Comparison of ENCODE assay signal across 17 cellular contexts in the genomic region with DNA sequence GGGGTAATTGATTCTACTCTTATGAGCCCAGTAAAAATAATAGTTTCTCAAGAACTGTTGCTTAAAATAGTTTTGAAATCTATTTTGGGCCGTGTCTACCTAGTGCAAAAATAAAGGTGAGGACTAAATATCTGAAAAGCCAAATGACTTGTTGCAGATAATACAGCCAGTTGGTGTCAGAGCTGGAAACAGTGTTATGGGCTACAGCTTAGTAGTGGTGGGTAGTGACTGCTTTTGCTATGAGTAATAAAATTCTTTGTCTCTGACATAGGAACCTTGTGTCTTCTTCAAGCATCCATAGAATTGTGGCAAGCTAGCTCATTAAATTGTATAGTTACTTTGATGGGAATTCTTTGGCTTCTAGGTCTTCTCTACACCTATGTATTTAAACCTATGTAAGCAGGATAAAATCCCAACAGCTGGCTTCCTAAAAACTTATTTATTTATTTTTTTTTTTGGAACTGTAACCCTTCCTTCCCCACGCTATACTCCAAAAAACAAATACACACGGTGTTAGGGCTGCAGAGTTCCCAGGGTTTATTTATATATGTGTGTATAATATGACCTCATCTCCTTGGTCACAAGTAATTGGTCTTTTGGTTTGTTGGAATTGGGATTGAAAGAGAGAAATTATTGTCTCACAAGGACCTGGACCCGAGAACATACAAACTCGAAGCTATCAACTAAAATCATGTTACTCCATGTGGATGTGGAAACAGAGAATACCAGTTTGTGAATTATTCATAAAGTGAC.
A peak's percentile ranks its signal among the peaks of the same experiment; 100 is the strongest.
DNase-seq lines count a peak whose midpoint lies in the region; FAIRE-seq and TF ChIP-seq lines count a peak whose summit lies in the region.
"Had no signal": no experiment of that assay in that cellular context is flagged by ENCODE, and none has a peak within 500 bp of the region (broad histone marks: within the 10 kb centered on the region; RNA-seq: fewer than 3 reads in every experiment).

No MANE protein-coding gene starts in this region.

- FAIRE-seq in urothelium cell line (lab: Jason Lieb, UNC): no peak
- FAIRE-seq: A204.1, colon had no signal

- no peak for TF ChIP-seq CTCF in fibroblast of pulmonary artery (IDR thresholded peaks at IDR 0.05; ENCODE audit: low read length, missing control alignments)

- DNase-seq in DMS 273 (lab: John Stamatoyannopoulos, UW; ENCODE audit: unreplicated experiment) (peak; percentile 27), DMS 273 treated with DMSO at 0.1 percent for 48 hours (lab: John Stamatoyannopoulos, UW) (no peak), M059J (ENCODE audit: low read depth) (peak; percentile 84), fibroblast of pulmonary artery (ENCODE audit: low read depth) (peak; percentile 33), urothelium cell line (ENCODE audit: low spot score) (peak; percentile 17), putamen (ENCODE audit: low spot score) (no peak), NCI-H446 treated with DMSO at 0.1 percent for 48 hours (lab: John Stamatoyannopoulos, UW) (no peak)
- no peak for DNase-seq in activated CD8-positive, alpha-beta memory T cell treated with anti-CD3 and anti-CD28 coated beads, Interleukin-2, amount 50 U/mL, for 4 hours
- DNase-seq: activated CD4-positive, alpha-beta memory T cell treated with anti-CD3 and anti-CD28 coated beads, Interleukin-2, amount 10 ng/mL, durations not matched to agents 7 days and 5 days; KBM-7; left ventricle myocardium inferior; NCI-H187 treated with DMSO at 0.1 percent for 48 hours; NK-92 treated with Interleukin-12 subunit alpha and Interleukin-12 subunit beta, amount 100 ng/mL, for 24 hours; nucleus accumbens; stimulated activated CD4-positive, alpha-beta T cell treated with anti-CD3 and anti-CD28 coated beads, Interleukin-4, amount 100 ng/mL, for 24 hours had no signal

- no peak overlapping the region for H3K4me3 ChIP-seq in fibroblast of pulmonary artery (replicated peaks; ENCODE audit: low read depth, low read length)
- H3K4me3 ChIP-seq: left ventricle myocardium inferior had no signal

Comparison
In these comparisons a context has a peak if more than half of its experiments do, and no peak if none do; other contexts are left out.
1. DNase-seq: peak in DMS 273 (single experiment), M059J (single experiment), fibroblast of pulmonary artery (single experiment) and urothelium cell line (single experiment); none in DMS 273 treated with DMSO at 0.1 percent for 48 hours (single experiment), putamen (single experiment), NCI-H446 treated with DMSO at 0.1 percent for 48 hours (single experiment) and activated CD8-positive, alpha-beta memory T cell treated with anti-CD3 and anti-CD28 coated beads, Interleukin-2, amount 50 U/mL, for 4 hours (single experiment).